ENCODE assay signal across 16 cellular contexts in genomic region chr10:121152033-121152432, GRCh38.
DNase-seq lines count a peak whose midpoint lies in the region; TF ChIP-seq lines count a peak whose summit lies in the region.
"Had no signal": no experiment of that assay in that cellular context is flagged by ENCODE, and none has a peak within 500 bp of the region (broad histone marks: within the 10 kb centered on the region; RNA-seq: fewer than 3 reads in every experiment).

No MANE protein-coding gene starts in this region.

- no peak overlapping the region for H3K4me3 ChIP-seq in HUES48 (ENCODE audit: low read depth, low read length)
- no peak overlapping the region for H3K4me3 ChIP-seq in mesendoderm (ENCODE audit: low read length)
- H3K4me3 ChIP-seq in coronary artery, result no peak overlapping the region
- H3K4me3 ChIP-seq: A549 had no signal

- DNase-seq in ELF-1 (ENCODE audit: low read depth, low spot score), result peak; percentile 24
- DNase-seq in iPS DF 19.7 (ENCODE audit: low read depth, low spot score), result peak; percentile 35
- DNase-seq in mesendoderm, result peak; percentile 62
- no peak for DNase-seq in NCI-H2196 (lab: John Stamatoyannopoulos, UW; ENCODE audit: unreplicated experiment)
- DNase-seq in middle frontal gyrus (ENCODE audit: extremely low spot score, low spot score), result no peak
- DNase-seq in coronary artery (ENCODE audit: low spot score), result no peak
- DNase-seq: AML-193; Caco-2; CD4-positive, alpha-beta T cell; GDM1; GOT3; HCEC 1CT had no signal

- H2AK5ac ChIP-seq in mesendoderm (ENCODE audit: low read length), result no peak overlapping the region

- H3K18ac ChIP-seq in mesendoderm (ENCODE audit: low read length), result no peak overlapping the region

- H2BK15ac ChIP-seq in mesendoderm (replicated peaks; ENCODE audit: low read depth), result no peak overlapping the region

- H3K27ac ChIP-seq in HUES48 (ENCODE audit: low read depth, low read length) (peak overlapping the region; percentile 8), mesendoderm (ENCODE audit: low read depth, low read length) (no peak overlapping the region), coronary artery (no peak overlapping the region)
- H3K27ac ChIP-seq: 22Rv1, A549, C4-2B had no signal

- no peaks in the 10 kb centered on the region for H3K9me3 ChIP-seq in HUES48 (ENCODE audit: control insufficient read depth, insufficient read depth, low read length)
- H3K9me3 ChIP-seq: A549, Caco-2 had no signal

- H3K4me2 ChIP-seq in mesendoderm (ENCODE audit: low read length), result no peak overlapping the region
- H3K4me2 ChIP-seq: A549 had no signal

- H3K36me3 ChIP-seq in HUES48 (ENCODE audit: control insufficient read depth, insufficient read depth, low read length), result no peaks in the 10 kb centered on the region
- no peaks in the 10 kb centered on the region for H3K36me3 ChIP-seq in mesendoderm (ENCODE audit: control insufficient read depth, insufficient read depth, low read length)

- TF ChIP-seq CTCF in coronary artery (IDR thresholded peaks at IDR 0.05), result no peak

- H4K5ac ChIP-seq in mesendoderm (ENCODE audit: low read length), result no peak overlapping the region

- H3K56ac ChIP-seq in mesendoderm (ENCODE audit: low read length), result peak overlapping the region; percentile 12

- H3K4me1 ChIP-seq in HUES48 (ENCODE audit: control insufficient read depth, insufficient read depth, low read length), result peaks cover 10% of the 10 kb centered on the region
- H3K4me1 ChIP-seq in mesendoderm (ENCODE audit: control insufficient read depth, low read depth, low read length), result no peaks in the 10 kb centered on the region
- H3K4me1 ChIP-seq: A549, Caco-2 had no signal

- WGBS in mesendoderm (ENCODE audit: extremely low coverage, insufficient coverage, low lambda C conversion rate), result no CpG with 5 or more reads among the region's 2 CpGs

- no peaks in the 10 kb centered on the region for H3K79me2 ChIP-seq in mesendoderm (ENCODE audit: control insufficient read depth, insufficient read depth, low read length)

- H3K9ac ChIP-seq in HUES48 (ENCODE audit: low read depth, low read length), result no peak overlapping the region
- H3K9ac ChIP-seq in mesendoderm (ENCODE audit: low read length), result no peak overlapping the region

- H4K8ac ChIP-seq in mesendoderm (ENCODE audit: low read depth, low read length), result no peak overlapping the region

- no peak overlapping the region for H3K4ac ChIP-seq in mesendoderm (ENCODE audit: low read depth, low read length)

- no peaks in the 10 kb centered on the region for H3K79me1 ChIP-seq in mesendoderm (ENCODE audit: low read length)

- H3K23ac ChIP-seq in mesendoderm (ENCODE audit: low read length), result no peak overlapping the region

- H2BK120ac ChIP-seq in mesendoderm (ENCODE audit: low read depth, low read length), result no peak overlapping the region

- H2BK5ac ChIP-seq in mesendoderm (ENCODE audit: low read length), result no peak overlapping the region

- H3K27me3 ChIP-seq in HUES48 (ENCODE audit: control insufficient read depth, insufficient read depth, low read length) (no peaks in the 10 kb centered on the region), mesendoderm (ENCODE audit: insufficient read depth, low read length, poor library complexity) (no peaks in the 10 kb centered on the region)

Comparison
In these comparisons a context has a peak if more than half of its experiments do, and no peak if none do; other contexts are left out.
1. DNase-seq: peak in ELF-1 (single experiment), iPS DF 19.7 (single experiment) and mesendoderm (single experiment); none in NCI-H2196 (single experiment), middle frontal gyrus (single experiment) and coronary artery (single experiment).